14 cellular contexts compared by ENCODE assay signal in genomic region chr5:113162770-113163169, GRCh38.
DNase-seq lines count a peak whose midpoint lies in the region; ATAC-seq, FAIRE-seq and TF ChIP-seq lines count a peak whose summit lies in the region.
"Had no signal": no experiment of that assay in that cellular context is flagged by ENCODE, and none has a peak within 500 bp of the region (broad histone marks: within the 10 kb centered on the region; RNA-seq: fewer than 3 reads in every experiment).

No MANE protein-coding gene starts in this region.

- TF ChIP-seq CTCF in GM10266 (IDR thresholded peaks at IDR 0.05; ENCODE audit: control insufficient read depth, insufficient read depth, low read depth, missing control alignments), result no peak

- FAIRE-seq in RCC 7860 (lab: Jason Lieb, UNC), result no peak

- ATAC-seq in sciatic nerve, result peak; percentile 70
- no peak for ATAC-seq in GM21529 (IDR thresholded peaks at IDR 0.05; ENCODE audit: unreplicated experiment)

- intact Hi-C loops in sciatic nerve (cut with DNase I), result no loop called here

- peak; percentile 63 for DNase-seq in NCI-H82 (lab: John Stamatoyannopoulos, UW)
- no peak for DNase-seq in NCI-H82 treated with DMSO at 0.1 percent for 48 hours (lab: John Stamatoyannopoulos, UW; ENCODE audit: unreplicated experiment)
- DNase-seq in RCC 7860 (ENCODE audit: low spot score), result peak; percentile 61
- DNase-seq in fibroblast of gingiva (ENCODE audit: low read depth), result peak; percentile 16
- no peak for DNase-seq in sciatic nerve (ENCODE audit: low spot score)
- DNase-seq in OCI-M2 (lab: John Stamatoyannopoulos, UW; ENCODE audit: unreplicated experiment), result no peak
- no peak for DNase-seq in GM10266 (ENCODE audit: extremely low spot score)
- DNase-seq: 8988T; activated CD8-positive, alpha-beta memory T cell treated with anti-CD3 and anti-CD28 coated beads, Interleukin-2, amount 50 U/mL, for 4 hours; adrenal gland; effector memory CD4-positive, alpha-beta T cell; naive B cell; transverse colon had no signal

Comparison
In these comparisons a context has a peak if more than half of its experiments do, and no peak if none do; other contexts are left out.
1. DNase-seq: peak in NCI-H82 (single experiment), RCC 7860 (single experiment) and fibroblast of gingiva (single experiment); none in NCI-H82 treated with DMSO at 0.1 percent for 48 hours (single experiment), sciatic nerve (single experiment), OCI-M2 (single experiment) and GM10266 (single experiment).